ENCODE assay signal across 8 cellular contexts in genomic region chr15:34367128-34368081, GRCh38. TPM values are rescaled to one million over a fixed set of nuclear protein-coding genes. Genes with fewer than 3 reads are reported as not detected.
DNase-seq lines count a peak whose midpoint lies in the region; ATAC-seq and TF ChIP-seq lines count a peak whose summit lies in the region.

Gene LPCAT4 (minus strand): TSS chr15:34367196. CDS start chr15:34367100, 96 bp downstream.

- H3K4me1 ChIP-seq in Karpas-422 (ENCODE audit: low read length) (peaks cover 31% of the 10 kb centered on the region), fibroblast of lung (ENCODE audit: control insufficient read depth, extremely low read depth, insufficient read depth, low read length) (no peaks in the 10 kb centered on the region)

- no peaks in the 10 kb centered on the region for H3K9me3 ChIP-seq in Karpas-422 (ENCODE audit: low read length)
- no peaks in the 10 kb centered on the region for H3K9me3 ChIP-seq in fibroblast of lung (ENCODE audit: control insufficient read depth, insufficient read depth, low read depth, low read length)

- H3K4me3 ChIP-seq in Karpas-422 (ENCODE audit: low read length) (peak within 1 kb of the TSS; percentile 82), fibroblast of lung (replicated peaks in 1 of 4; ENCODE audit: control extremely low read depth in 1 of 4, insufficient read depth in 1 of 4, low read depth in 3 of 4, low read length in 4 of 4) (peak within 1 kb of the TSS; percentile 56 to 92 (median 80))

- intact Hi-C loops in natural killer cell (cut with micrococcal nuclease): loop anchor here (1.0 to 2.0 kb wide), 5 partner anchors 24 to 305 kb away; partner anchors contain the start of genes EMC7, NOP10 and NUTM1

- H3K27ac ChIP-seq in Karpas-422 (ENCODE audit: low read length): peak within 1 kb of the TSS; percentile 83
- peak within 1 kb of the TSS; percentile 67 for H3K27ac ChIP-seq in fibroblast of lung (ENCODE audit: insufficient read depth, low read length)

- H3K4me3 Mint-ChIP-seq in natural killer cell: peak within 1 kb of the TSS; percentile 98

- no peaks in the 10 kb centered on the region for H3K9me3 Mint-ChIP-seq in natural killer cell

- DNase-seq in EH (ENCODE audit: low read depth): peak; percentile 85
- peak; percentile 95 for DNase-seq in Karpas-422
- DNase-seq in RKO (ENCODE audit: low spot score): peak; percentile 88
- peak; percentile 76 to 79 for DNase-seq in activated T-helper 1 cell treated with anti-CD3 and anti-CD28 coated beads, Interleukin-2, amount 50 U/mL, for 16 hours (ENCODE audit: low read depth in 1 of 2, low spot score in 1 of 2)
- DNase-seq in fibroblast of lung (ENCODE audit: low read depth in 2 of 2): peak; percentile 80 to 85
- peak; percentile 83 for DNase-seq in natural killer cell
- peak; percentile 78 to 97 (median 84) for DNase-seq in stimulated activated naive CD4-positive, alpha-beta T cell (lab: John Stamatoyannopoulos, UW)

- H3K27me3 ChIP-seq in Karpas-422 (ENCODE audit: low read length) (no peaks in the 10 kb centered on the region), fibroblast of lung (ENCODE audit: control insufficient read depth, insufficient read depth, low read length) (no peaks in the 10 kb centered on the region)

- H3K9me2 ChIP-seq in Karpas-422 (replicated peaks; ENCODE audit: insufficient read depth, low read length): no peaks in the 10 kb centered on the region

- H3K79me2 ChIP-seq in Karpas-422 (ENCODE audit: low read length): peaks cover 27% of the 10 kb centered on the region
- H3K79me2 ChIP-seq in fibroblast of lung (ENCODE audit: control insufficient read depth, insufficient read depth, low read length): peaks cover 8% of the 10 kb centered on the region

- H3K36me3 Mint-ChIP-seq in natural killer cell: no peaks in the 10 kb centered on the region

- 0 out of 2 replicates have a peak, but pooled peaks cover 10% of the 10 kb centered on the region for H4K20me1 ChIP-seq in Karpas-422 (ENCODE audit: insufficient read depth, low read depth, low read length)
- no peaks in the 10 kb centered on the region for H4K20me1 ChIP-seq in fibroblast of lung (ENCODE audit: control insufficient read depth, extremely low read depth, insufficient read depth, low read length)

- H3K4me2 ChIP-seq in Karpas-422 (ENCODE audit: low read depth, low read length, poor library complexity, severe bottlenecking) (peak within 1 kb of the TSS; percentile 78), fibroblast of lung (ENCODE audit: extremely low read depth, insufficient read depth, low read length) (peak within 1 kb of the TSS; percentile 87)

- TF ChIP-seq CTCF in fibroblast of lung (conservative IDR thresholded peaks at IDR 0.05 in 1 of 2, IDR thresholded peaks at IDR 0.05 in 1 of 2; ENCODE audit: low read depth in 1 of 2, low read length in 2 of 2): peak; percentile 75 to 80
- TF ChIP-seq CTCF in natural killer cell (IDR thresholded peaks at IDR 0.05): peak; percentile 99

- peak within 1 kb of the TSS; percentile 97 for H3K9ac ChIP-seq in Karpas-422 (ENCODE audit: low read length)
- peak within 1 kb of the TSS; percentile 67 for H3K9ac ChIP-seq in fibroblast of lung (ENCODE audit: insufficient read depth, low read length)

- peaks cover 23 to 35% of the 10 kb centered on the region in 2 donors for H3K4me1 Mint-ChIP-seq in natural killer cell

- H2AFZ ChIP-seq in Karpas-422 (ENCODE audit: low read length): peak within 1 kb of the TSS; percentile 95
- H2AFZ ChIP-seq in fibroblast of lung (ENCODE audit: low read length): peak within 1 kb of the TSS; percentile 92

- no peaks in the 10 kb centered on the region for H3K27me3 Mint-ChIP-seq in natural killer cell (ENCODE audit: low read depth in 2 of 2)

- peaks cover 4% of the 10 kb centered on the region; the same call in 1 of the 2 replicates for H3K36me3 ChIP-seq in Karpas-422 (ENCODE audit: insufficient read depth, low read length)
- H3K36me3 ChIP-seq in fibroblast of lung (ENCODE audit: control insufficient read depth, insufficient read depth, low read length): peaks cover under 1% of the 10 kb centered on the region

- ATAC-seq in GM21825 (IDR thresholded peaks at IDR 0.05; ENCODE audit: unreplicated experiment): peak; percentile 76
- ATAC-seq in natural killer cell: peak; percentile 88 to 96 (median 92)

- peak within 1 kb of the TSS; percentile 88 to 91 for H3K27ac Mint-ChIP-seq in natural killer cell

RNA-seq across cellular contexts. Expression of gene LPCAT4, which starts in this region (rescaled TPM):
- 37.6 and 40.8 TPM in 2 replicates for total RNA-seq in Karpas-422 (2014; rRNA removed; shearing (Covaris generic); ENCODE audit: low replicate concordance)
- total RNA-seq in fibroblast of lung: 6.2 and 6.3 TPM in 2 replicates
- 21.8 and 24.2 TPM in 2 replicates for polyA plus RNA-seq in fibroblast of lung
- polyA plus RNA-seq in fibroblast of lung (2012): 20.0 and 21.4 TPM in 2 replicates
- 27.5 and 34.0 TPM in 2 replicates for polyA minus RNA-seq in fibroblast of lung (ENCODE audit: low replicate concordance)
- total RNA-seq in natural killer cell: 10 to 100 TPM; 42.1 to 50.1 (median 44.5) TPM

Comparison
In these comparisons a context has a peak if more than half of its experiments do, and no peak if none do; other contexts are left out.
1. Peak in every context shown above with its lines: DNase-seq, ATAC-seq, H3K4me3 ChIP-seq and H3K27ac ChIP-seq.